In genomic region chr5:72160299-72160698, GRCh38 we compare ENCODE assay signal across 12 cellular contexts. TPM values are rescaled to one million over a fixed set of nuclear protein-coding genes. Genes with fewer than 3 reads are reported as not detected.
A peak's percentile ranks its signal among the peaks of the same experiment; 100 is the strongest.
DNase-seq lines count a peak whose midpoint lies in the region; ATAC-seq and TF ChIP-seq lines count a peak whose summit lies in the region.
"Had no signal": no experiment of that assay in that cellular context is flagged by ENCODE, and none has a peak within 500 bp of the region (broad histone marks: within the 10 kb centered on the region; RNA-seq: fewer than 3 reads in every experiment).

No MANE protein-coding gene starts in this region.

- H3K4me1 Mint-ChIP-seq in brain, result peaks cover 100% of the 10 kb centered on the region

- WGBS in gastroesophageal sphincter (ENCODE audit: low coverage in 1 of 2), 2 donors, result 15 to 21% methylated on average over 1 of the region's 1 CpG

- ATAC-seq in gastroesophageal sphincter, result peak; percentile 58
- ATAC-seq in thoracic aorta (ENCODE audit: insufficient number of reproducible peaks, low FRiP score, low read depth), result peak; percentile 71
- ATAC-seq in activated naive CD4-positive, alpha-beta T cell treated with anti-CD3 and anti-CD28 coated beads, Interleukin-2, amount 50 U/mL, for 72 hours, result no peak

- H3K27me3 Mint-ChIP-seq in brain, result no peaks in the 10 kb centered on the region

- H3K9me3 ChIP-seq in gastroesophageal sphincter (no peaks in the 10 kb centered on the region), thoracic aorta (no peaks in the 10 kb centered on the region)
- H3K9me3 ChIP-seq: colonic mucosa had no signal

- DNase-seq in HT1080 (ENCODE audit: low read depth), result peak; percentile 65
- DNase-seq in thoracic aorta (ENCODE audit: low spot score), result no peak
- DNase-seq in SW 1271 (lab: John Stamatoyannopoulos, UW), result no peak
- DNase-seq in activated naive CD4-positive, alpha-beta T cell treated with anti-CD3 and anti-CD28 coated beads, Interleukin-2, amount 50 U/mL, for 72 hours (ENCODE audit: low spot score in 2 of 2), result no peak
- DNase-seq in COR-L47 (lab: John Stamatoyannopoulos, UW), result no peak
- DNase-seq: activated naive CD4-positive, alpha-beta T cell treated with anti-CD3 and anti-CD28 coated beads, Interleukin-2, amount 50 U/mL, for 16 hours; colonic mucosa; Kasumi-1; nephron progenitor cell; small intestine had no signal

- peaks cover 63% of the 10 kb centered on the region for H3K36me3 Mint-ChIP-seq in brain
- no peaks in the 10 kb centered on the region for H3K36me3 Mint-ChIP-seq in activated naive CD4-positive, alpha-beta T cell treated with anti-CD3 and anti-CD28 coated beads, Interleukin-2, amount 50 U/mL, for 72 hours

- H3K4me3 Mint-ChIP-seq in brain, result no peak overlapping the region
- H3K4me3 Mint-ChIP-seq: nephron progenitor cell had no signal

- peak overlapping the region in 4 of 5 experiments; percentile 30 to 54 (median 43) for H3K27ac Mint-ChIP-seq in brain
- H3K27ac Mint-ChIP-seq in activated naive CD4-positive, alpha-beta T cell treated with anti-CD3 and anti-CD28 coated beads, Interleukin-2, amount 50 U/mL, for 72 hours, result no peak overlapping the region

- no peak for TF ChIP-seq CTCF in brain (conservative IDR thresholded peaks at IDR 0.05)
- no peak for TF ChIP-seq CTCF in gastroesophageal sphincter (IDR thresholded peaks at IDR 0.05)
- TF ChIP-seq CTCF in thoracic aorta (IDR thresholded peaks at IDR 0.05), result no peak

- TF ChIP-seq EP300 in gastroesophageal sphincter (IDR thresholded peaks at IDR 0.05), result no peak

- H3K4me3 ChIP-seq in gastroesophageal sphincter (no peak overlapping the region), thoracic aorta (peak overlapping the region; percentile 6)
- H3K4me3 ChIP-seq: colonic mucosa had no signal

- H3K27ac ChIP-seq in gastroesophageal sphincter (peak overlapping the region; percentile 59 to 79 (median 69)), thoracic aorta (peak overlapping the region; percentile 77 to 97)
- H3K27ac ChIP-seq: colonic mucosa had no signal

- no peaks in the 10 kb centered on the region for H3K27me3 ChIP-seq in gastroesophageal sphincter
- no peaks in the 10 kb centered on the region for H3K27me3 ChIP-seq in thoracic aorta (replicated peaks; ENCODE audit: insufficient read depth)
- H3K27me3 ChIP-seq: colonic mucosa had no signal

- H3K4me1 ChIP-seq in gastroesophageal sphincter (peaks cover 27 to 82% (median 35%) of the 10 kb centered on the region in 3 donors), thoracic aorta (ENCODE audit: control insufficient read depth in 1 of 2, low read depth in 2 of 2) (peaks cover 34 to 100% of the 10 kb centered on the region in 2 donors)
- H3K4me1 ChIP-seq: colonic mucosa had no signal

- H3K36me3 ChIP-seq in gastroesophageal sphincter (no peaks in the 10 kb centered on the region), thoracic aorta (no peaks in the 10 kb centered on the region)
- H3K36me3 ChIP-seq: colonic mucosa had no signal

- no peak for TF ChIP-seq POLR2A in gastroesophageal sphincter (IDR thresholded peaks at IDR 0.05)

- no peaks in the 10 kb centered on the region for H3K9me3 Mint-ChIP-seq in brain
- no peaks in the 10 kb centered on the region for H3K9me3 Mint-ChIP-seq in activated naive CD4-positive, alpha-beta T cell treated with anti-CD3 and anti-CD28 coated beads, Interleukin-2, amount 50 U/mL, for 72 hours
- H3K9me3 Mint-ChIP-seq: nephron progenitor cell had no signal

RNA-seq across cellular contexts. Expression of gene MAP1B, which starts 53.0 kb away (rescaled TPM):
- 52.6 and 75.1 TPM in 2 replicates for total RNA-seq in HT1080 (2014; rRNA removed; shearing (Covaris generic))
- polyA plus RNA-seq in HT1080 (2015; cell fraction: cytosol; rRNA removed), result 24.7 and 34.0 TPM in 2 replicates
- 69.4 and 71.2 TPM in 2 replicates for polyA plus RNA-seq in HT1080 (2015; cell fraction: nucleus; rRNA removed)
- 158 TPM for polyA plus RNA-seq in brain (ENCODE audit: insufficient read depth, low read depth, low replicate concordance)
- 1,000 to 10,000 TPM in 1 of 4 donors, 100 to 1,000 TPM in 3; 601 to 1,344 (median 738) TPM for total RNA-seq in gastroesophageal sphincter
- 1,000 to 10,000 TPM in 1 of 2 donors, 100 to 1,000 TPM in 1; 616 to 1,045 TPM for total RNA-seq in thoracic aorta
- total RNA-seq in activated naive CD4-positive, alpha-beta T cell treated with anti-CD3 and anti-CD28 coated beads, Interleukin-2, amount 50 U/mL, for 72 hours, result under 1 TPM; 0.10 to 0.18 TPM

Comparison
In these comparisons a context has a peak if more than half of its experiments do, and no peak if none do; other contexts are left out.
1. H3K27ac Mint-ChIP-seq: peak in brain (4 of 5); none in activated naive CD4-positive, alpha-beta T cell treated with anti-CD3 and anti-CD28 coated beads, Interleukin-2, amount 50 U/mL, for 72 hours (0 of 2).
2. ATAC-seq: peak in gastroesophageal sphincter (single experiment) and thoracic aorta (single experiment); none in activated naive CD4-positive, alpha-beta T cell treated with anti-CD3 and anti-CD28 coated beads, Interleukin-2, amount 50 U/mL, for 72 hours (0 of 2).
3. RNA of gene MAP1B, which starts 53.0 kb away (total RNA-seq): 616 to 1,045 TPM in thoracic aorta, 601 to 1,344 TPM in gastroesophageal sphincter and 52.6 to 75.1 TPM in HT1080; 0.10 to 0.18 TPM in activated naive CD4-positive, alpha-beta T cell treated with anti-CD3 and anti-CD28 coated beads, Interleukin-2, amount 50 U/mL, for 72 hours; every median in the first group is over 10 times any median in the second.